Comparison of ENCODE assay signal across 10 cellular contexts in the genomic region with DNA sequence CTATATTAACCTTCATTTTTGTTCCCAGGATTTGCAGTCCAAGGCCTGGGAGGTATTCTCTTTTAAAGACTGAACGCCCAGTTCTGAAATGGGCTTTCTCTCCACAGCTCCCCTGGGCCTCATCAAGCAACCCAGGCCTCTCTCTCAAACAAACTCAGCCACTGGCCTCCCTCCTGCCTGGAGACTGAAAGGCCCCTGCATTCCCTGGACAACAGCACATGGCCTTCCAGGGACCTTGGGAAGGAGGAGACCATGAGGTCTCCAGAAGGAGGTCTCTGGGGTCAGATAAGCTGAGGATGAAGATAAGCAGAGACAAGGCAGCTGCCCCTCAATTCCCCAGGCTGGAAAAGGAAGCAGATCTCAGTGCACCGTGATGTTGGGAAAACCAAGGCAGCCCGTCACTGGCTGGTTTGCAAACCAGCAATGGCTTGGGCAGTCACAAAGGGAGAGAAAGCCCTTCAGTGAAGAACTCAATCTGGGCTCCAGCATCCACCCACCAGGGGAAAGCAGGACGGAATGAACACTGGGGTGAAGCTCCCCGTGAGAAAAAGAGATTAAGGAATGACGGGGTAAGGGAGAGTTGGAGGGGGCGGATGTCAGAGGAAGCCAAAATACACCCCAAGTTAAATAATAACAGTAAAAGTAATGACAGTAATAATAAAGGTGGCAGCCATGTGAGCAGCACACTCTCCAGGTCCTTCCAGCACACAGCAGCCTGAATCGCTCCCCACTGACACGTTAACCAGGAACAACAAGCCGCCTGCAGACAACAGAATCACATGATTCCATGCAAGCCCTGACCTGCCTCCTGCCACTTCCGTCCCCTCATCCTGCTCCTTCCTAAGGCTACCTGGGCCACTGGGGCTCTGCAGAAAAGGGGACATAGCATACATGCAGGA. TPM values are rescaled to one million over a fixed set of nuclear protein-coding genes. Genes with fewer than 3 reads are reported as not detected.
A peak's percentile ranks its signal among the peaks of the same experiment; 100 is the strongest.
DNase-seq lines count a peak whose midpoint lies in the region; ATAC-seq and TF ChIP-seq lines count a peak whose summit lies in the region.
"Had no signal": no experiment of that assay in that cellular context is flagged by ENCODE, and none has a peak within 500 bp of the region (broad histone marks: within the 10 kb centered on the region; RNA-seq: fewer than 3 reads in every experiment).

No MANE protein-coding gene starts in this region.

- H3K4me3 ChIP-seq in epithelial cell of esophagus (ENCODE audit: low read length) (no peak overlapping the region), mesodermal cell (ENCODE audit: extremely low read depth, insufficient read depth, low read length, poor library complexity, severe bottlenecking) (no peak overlapping the region)

- WGBS in mesodermal cell (ENCODE audit: insufficient coverage in 2 of 2), 2 experiments: 100% methylated on average over 1 of the region's 11 CpGs; no CpG with 5 or more reads in 1 of the 2 experiments

- H3K27ac ChIP-seq in mesodermal cell (ENCODE audit: low read depth, low read length, severe bottlenecking): peak overlapping the region; percentile 23

- TF ChIP-seq CTCF in epithelial cell of esophagus (IDR thresholded peaks at IDR 0.05; ENCODE audit: insufficient read depth, low read depth, low read length, missing control alignments): no peak

- no peaks in the 10 kb centered on the region for H3K36me3 ChIP-seq in mesodermal cell (ENCODE audit: control insufficient read depth, insufficient read depth, low read length)

- DNase-seq in NCI-H2171 treated with DMSO at 0.1 percent for 48 hours (lab: John Stamatoyannopoulos, UW) (peak; percentile 51), NCI-H2171 (lab: John Stamatoyannopoulos, UW) (no peak), epithelial cell of esophagus (ENCODE audit: low read depth) (peak; percentile 43), mesenteric fat pad (ENCODE audit: low spot score) (no peak), left lobe of liver (ENCODE audit: low spot score) (no peak)
- DNase-seq: CD8-positive, alpha-beta memory T cell; NCI-H524 treated with DMSO at 0.1 percent for 48 hours had no signal

- peaks cover 3% of the 10 kb centered on the region for H3K4me1 ChIP-seq in mesodermal cell (ENCODE audit: control insufficient read depth, insufficient read depth, low read length, poor library complexity, severe bottlenecking)

- no peak for ATAC-seq in HG02588 (IDR thresholded peaks at IDR 0.05; ENCODE audit: unreplicated experiment)
- no peak for ATAC-seq in GM19023 (IDR thresholded peaks at IDR 0.05; ENCODE audit: unreplicated experiment)
- no peak for ATAC-seq in left lobe of liver

- no peaks in the 10 kb centered on the region for H3K9me3 ChIP-seq in mesodermal cell (ENCODE audit: control insufficient read depth, low read length)

RNA-seq across cellular contexts. Expression of gene AMOT, which starts 22.3 kb away (rescaled TPM):
- polyA plus RNA-seq in mesodermal cell (2013, experiment 1 of 2): 30.7 TPM
- polyA plus RNA-seq in mesodermal cell (2013, experiment 2 of 2): 22.6 TPM
- total RNA-seq in mesenteric fat pad: 3.8 TPM
- total RNA-seq in left lobe of liver: 7.4 TPM

Comparison
In these comparisons a context has a peak if more than half of its experiments do, and no peak if none do; other contexts are left out.
1. DNase-seq: peak in NCI-H2171 treated with DMSO at 0.1 percent for 48 hours (single experiment) and epithelial cell of esophagus (single experiment); none in NCI-H2171 (single experiment), mesenteric fat pad (single experiment) and left lobe of liver (single experiment).